ENCODE assay signal across 31 cellular contexts in the genomic region with DNA sequence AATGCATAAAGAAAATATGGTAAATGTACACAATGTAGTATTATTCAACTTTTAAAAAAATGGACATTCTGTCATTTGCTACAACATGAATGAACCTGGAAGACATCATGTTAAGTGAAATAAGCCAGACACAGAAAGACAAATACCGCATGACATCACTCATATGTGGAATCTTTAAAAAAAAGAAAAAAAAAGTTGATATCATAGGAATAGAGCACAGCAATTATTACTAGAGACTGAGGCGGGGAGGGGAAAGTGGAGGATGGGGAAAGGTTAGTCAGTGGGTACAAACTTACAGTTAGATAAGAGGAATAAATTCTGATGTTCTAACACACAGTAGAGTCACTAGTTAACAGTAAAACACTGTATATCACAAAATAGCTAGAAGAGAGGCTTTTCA.
"Had no signal": no experiment of that assay in that cellular context is flagged by ENCODE, and none has a peak within 500 bp of the region (broad histone marks: within the 10 kb centered on the region; RNA-seq: fewer than 3 reads in every experiment).

No MANE protein-coding gene starts in this region.

- H3K9me3 Mint-ChIP-seq: endodermal cell; memory B cell; naive B cell; natural killer cell treated with Interleukin-12 subunit alpha and Interleukin-12 subunit beta and Interleukin-15 and Interleukin-18, amount 100 ng/mL, for 72 hours; neural crest cell; stimulated activated effector memory CD8-positive, alpha-beta T cell treated with anti-CD3 and anti-CD28 coated beads, Interleukin-12 subunit alpha, Interleukin-12 subunit beta, amount 100 ng/mL, for 72 hours had no signal

- H3K4me3 ChIP-seq: gastroesophageal sphincter, heart left ventricle, hepatocyte, lung, mucosa of descending colon, smooth muscle cell, stomach, thyroid gland, vagina had no signal

- H3K4me3 Mint-ChIP-seq: dendritic cell treated with granulocyte-macrophage colony-stimulating factor and Interleukin-4, amounts not matched to agents 40 ng/mL and 50 ng/mL, for 4 days; endodermal cell; memory B cell; natural killer cell treated with Interleukin-12 subunit alpha and Interleukin-12 subunit beta and Interleukin-15 and Interleukin-18, amount 100 ng/mL, for 72 hours; neural crest cell; stimulated activated effector memory CD8-positive, alpha-beta T cell treated with anti-CD3 and anti-CD28 coated beads, Interleukin-12 subunit alpha, Interleukin-12 subunit beta, amount 100 ng/mL, for 72 hours had no signal

- H3K27me3 ChIP-seq: foreskin keratinocyte, gastroesophageal sphincter, heart left ventricle, hepatocyte, neutrophil, stomach, thyroid gland, vagina had no signal

- H3K9me3 ChIP-seq: gastroesophageal sphincter, heart left ventricle, mucosa of descending colon, neutrophil, stomach, thyroid gland, vagina had no signal

- H3K27me3 Mint-ChIP-seq: dendritic cell treated with granulocyte-macrophage colony-stimulating factor and Interleukin-4, amounts not matched to agents 40 ng/mL and 50 ng/mL, for 4 days; memory B cell; naive B cell; natural killer cell treated with Interleukin-12 subunit alpha and Interleukin-12 subunit beta and Interleukin-15 and Interleukin-18, amount 100 ng/mL, for 72 hours; progenitor cell of endocrine pancreas had no signal

- ATAC-seq: esophagus mucosa; foreskin keratinocyte; gastroesophageal sphincter; left lobe of liver; mucosa of descending colon; natural killer cell treated with Interleukin-12 subunit alpha and Interleukin-12 subunit beta and Interleukin-15 and Interleukin-18, amount 100 ng/mL, for 72 hours; sciatic nerve; stimulated activated effector memory CD8-positive, alpha-beta T cell treated with anti-CD3 and anti-CD28 coated beads, Interleukin-12 subunit alpha, Interleukin-12 subunit beta, amount 100 ng/mL, for 72 hours had no signal

- H3K27ac ChIP-seq: epithelial cell of prostate, foreskin keratinocyte, gastroesophageal sphincter, heart left ventricle, neutrophil, parathyroid adenoma, stomach, thyroid gland, vagina had no signal

- H3K36me3 ChIP-seq: gastroesophageal sphincter, heart left ventricle, neutrophil, stomach, thyroid gland, vagina had no signal

- H2AFZ ChIP-seq: hepatocyte, parathyroid adenoma had no signal

- H3K9ac ChIP-seq: parathyroid adenoma had no signal

- DNase-seq: effector CD8-positive, alpha-beta T cell; endodermal cell; foreskin keratinocyte; heart left ventricle; kidney; mucosa of descending colon; naive B cell; stimulated activated CD4-positive, alpha-beta T cell treated with anti-CD3 and anti-CD28 coated beads, Interleukin-12 subunit alpha, Interleukin-12 subunit beta, amount 100 ng/mL, for 4 hours; stimulated activated CD4-positive, alpha-beta T cell treated with anti-CD3 and anti-CD28 coated beads, Interleukin-1b, Interleukin-23, amount 100 ng/mL, for 48 hours; stimulated activated CD4-positive, alpha-beta T cell treated with anti-CD3 and anti-CD28 coated beads, Interleukin-4, amount 100 ng/mL, for 1 hour; stimulated activated naive CD4-positive, alpha-beta T cell treated with Interleukin-2 at 50 U/mL for 16 hours; stomach; thyroid gland; trophoblast cell had no signal

- H3K4me1 ChIP-seq: parathyroid adenoma had no signal

- H3K36me3 Mint-ChIP-seq: naive B cell; natural killer cell treated with Interleukin-12 subunit alpha and Interleukin-12 subunit beta and Interleukin-15 and Interleukin-18, amount 100 ng/mL, for 72 hours; stimulated activated effector memory CD8-positive, alpha-beta T cell treated with anti-CD3 and anti-CD28 coated beads, Interleukin-12 subunit alpha, Interleukin-12 subunit beta, amount 100 ng/mL, for 72 hours had no signal

- H3K4me2 ChIP-seq: hepatocyte, smooth muscle cell had no signal

- H3K27ac Mint-ChIP-seq: dendritic cell treated with granulocyte-macrophage colony-stimulating factor and Interleukin-4, amounts not matched to agents 40 ng/mL and 50 ng/mL, for 4 days; endodermal cell; memory B cell; natural killer cell treated with Interleukin-12 subunit alpha and Interleukin-12 subunit beta and Interleukin-15 and Interleukin-18, amount 100 ng/mL, for 72 hours; stimulated activated effector memory CD8-positive, alpha-beta T cell treated with anti-CD3 and anti-CD28 coated beads, Interleukin-12 subunit alpha, Interleukin-12 subunit beta, amount 100 ng/mL, for 72 hours had no signal
